7 cellular contexts compared by ENCODE assay signal in genomic region chr17:16440814-16441629, GRCh38. TPM values are rescaled to one million over a fixed set of nuclear protein-coding genes. Genes with fewer than 3 reads are reported as not detected.
DNase-seq lines count a peak whose midpoint lies in the region; ATAC-seq and TF ChIP-seq lines count a peak whose summit lies in the region.

No MANE protein-coding gene starts in this region.

- H3F3A ChIP-seq in OCI-LY1 (ENCODE audit: insufficient read depth, low read length) = no peaks in the 10 kb centered on the region

- no peak overlapping the region for H4K12ac ChIP-seq in trophoblast cell (ENCODE audit: low read depth, low read length)

- no peaks in the 10 kb centered on the region for H3K9me2 ChIP-seq in OCI-LY1 (ENCODE audit: low read depth, low read length)

- H3K4me1 ChIP-seq in OCI-LY1 (ENCODE audit: insufficient read depth, low read length, severe bottlenecking) (peaks cover 39% of the 10 kb centered on the region), duodenal mucosa (ENCODE audit: control insufficient read depth in 1 of 2, insufficient read depth in 2 of 2, low read length in 2 of 2) (peaks cover 40 to 46% of the 10 kb centered on the region in 2 donors), trophoblast cell (ENCODE audit: control insufficient read depth in 1 of 2, insufficient read depth in 2 of 2, low read length in 2 of 2) (peaks cover 7 to 14% of the 10 kb centered on the region in 2 experiments)

- H3K36me3 ChIP-seq in OCI-LY1 (ENCODE audit: insufficient read depth, low read length) (peaks cover 68% of the 10 kb centered on the region), duodenal mucosa (ENCODE audit: control insufficient read depth in 1 of 2, insufficient read depth in 2 of 2, low read length in 2 of 2) (peaks cover 29 to 39% of the 10 kb centered on the region in 2 donors), trophoblast cell (ENCODE audit: control insufficient read depth in 1 of 2, insufficient read depth in 2 of 2, low read length in 2 of 2) (peaks cover 32 to 52% of the 10 kb centered on the region in 2 experiments)

- ATAC-seq in GM21367 (IDR thresholded peaks at IDR 0.05; ENCODE audit: unreplicated experiment) = no peak

- H4K91ac ChIP-seq in trophoblast cell (ENCODE audit: low read depth, low read length) = no peak overlapping the region

- H4K8ac ChIP-seq in trophoblast cell (ENCODE audit: low read depth, low read length) = no peak overlapping the region

- no peak overlapping the region for H3K4ac ChIP-seq in trophoblast cell (ENCODE audit: low read depth, low read length)

- no peak overlapping the region for H2AK5ac ChIP-seq in trophoblast cell (ENCODE audit: low read length)

- H3K4me3 ChIP-seq in GM12875 (ENCODE audit: low read depth, low read length) (peak overlapping the region; percentile 83), OCI-LY1 (ENCODE audit: low read depth, low read length, poor library complexity, severe bottlenecking) (peak overlapping the region; percentile 93), duodenal mucosa (ENCODE audit: low read depth in 1 of 2, low read length in 2 of 2) (peak overlapping the region; percentile 75 to 95), trophoblast cell (ENCODE audit: low read depth, low read length) (no peak overlapping the region)

- H2BK120ac ChIP-seq in trophoblast cell (ENCODE audit: insufficient read depth, low read length, poor library complexity) = no peak overlapping the region

- H3K79me2 ChIP-seq in OCI-LY1 (ENCODE audit: insufficient read depth, low read length) (peaks cover 24% of the 10 kb centered on the region), trophoblast cell (ENCODE audit: control insufficient read depth, insufficient read depth, low read length, poor library complexity) (peaks cover 10% of the 10 kb centered on the region)

- no peaks in the 10 kb centered on the region for H3K27me3 ChIP-seq in OCI-LY1 (ENCODE audit: insufficient read depth, low read length)
- H3K27me3 ChIP-seq in duodenal mucosa (ENCODE audit: control insufficient read depth in 1 of 2, insufficient read depth in 2 of 2, low read length in 2 of 2) = no peaks in the 10 kb centered on the region
- no peaks in the 10 kb centered on the region for H3K27me3 ChIP-seq in trophoblast cell (ENCODE audit: insufficient read depth, low read length)

- H3K14ac ChIP-seq in trophoblast cell (ENCODE audit: low read length) = no peak overlapping the region

- DNase-seq in trophoblast cell (no peak), COLO829 (ENCODE audit: low spot score) (no peak)
- DNase-seq in stimulated activated CD4-positive, alpha-beta T cell treated with anti-CD3 and anti-CD28 coated beads, Interleukin-2, amount 100 ng/mL, for 24 hours = no peak

- no peak overlapping the region for H3K23ac ChIP-seq in trophoblast cell (ENCODE audit: low read length)

- H2AFZ ChIP-seq in OCI-LY1 (ENCODE audit: low read length) (no peak overlapping the region), trophoblast cell (ENCODE audit: insufficient read depth, low read length, poor library complexity) (no peak overlapping the region)

- no peaks in the 10 kb centered on the region for H4K20me1 ChIP-seq in OCI-LY1 (ENCODE audit: insufficient read depth, low read length)

- H2BK5ac ChIP-seq in trophoblast cell (ENCODE audit: low read depth, low read length, poor library complexity) = no peak overlapping the region

- WGBS in trophoblast cell (ENCODE audit: extremely low coverage, insufficient coverage, insufficient read length) = no CpG with 5 or more reads among the region's 4 CpGs

- no peaks in the 10 kb centered on the region for H3K9me3 ChIP-seq in OCI-LY1 (ENCODE audit: low read length)
- H3K9me3 ChIP-seq in duodenal mucosa (ENCODE audit: control insufficient read depth in 1 of 2, low read length in 2 of 2) = no peaks in the 10 kb centered on the region
- H3K9me3 ChIP-seq in trophoblast cell (ENCODE audit: insufficient read depth, low read depth, low read length) = peaks cover 2% of the 10 kb centered on the region

- no peak overlapping the region for H2BK12ac ChIP-seq in trophoblast cell (ENCODE audit: low read length)

- TF ChIP-seq CTCF in GM12875 (IDR thresholded peaks at IDR 0.05; ENCODE audit: borderline replicate concordance, insufficient read depth, low read depth, low read length) (no peak), OCI-LY1 (IDR thresholded peaks at IDR 0.05; ENCODE audit: low read length) (no peak)

- peak overlapping the region; percentile 79 for H3K27ac ChIP-seq in OCI-LY1 (ENCODE audit: low read depth, low read length, poor library complexity, severe bottlenecking)
- H3K27ac ChIP-seq in duodenal mucosa (ENCODE audit: low read depth, low read length) = no peak overlapping the region
- H3K27ac ChIP-seq in trophoblast cell (ENCODE audit: low read depth, low read length) = no peak overlapping the region

- H3K18ac ChIP-seq in trophoblast cell (ENCODE audit: low read length) = no peak overlapping the region

- H3K9ac ChIP-seq in OCI-LY1 (ENCODE audit: low read length) (peak overlapping the region; percentile 97), duodenal mucosa (ENCODE audit: low read depth in 1 of 2, low read length in 2 of 2) (peak overlapping the region in 1 of 2 donors; percentile 97), trophoblast cell (ENCODE audit: low read length) (peak overlapping the region; percentile 35)

- H3K79me1 ChIP-seq in trophoblast cell (ENCODE audit: low read length) = peaks cover 10% of the 10 kb centered on the region

- H3K4me2 ChIP-seq in OCI-LY1 (ENCODE audit: low read length) = peak overlapping the region; percentile 67
- H3K4me2 ChIP-seq in trophoblast cell (ENCODE audit: low read length) = peak overlapping the region; percentile 11

RNA-seq across cellular contexts. Expression of gene TRPV2, which starts 25.7 kb away (rescaled TPM):
- 202 and 233 TPM in 2 replicates for polyA plus RNA-seq in trophoblast cell (2013)

RNA-seq across cellular contexts. Expression of gene LRRC75A, which starts 51.0 kb away (rescaled TPM):
- 0.15 and 0.17 TPM in 2 replicates for polyA plus RNA-seq in trophoblast cell (2013)
